ENCODE assay signal across 22 cellular contexts in genomic region chr5:51556833-51557232, GRCh38.
"Had no signal": no experiment of that assay in that cellular context is flagged by ENCODE, and none has a peak within 500 bp of the region (broad histone marks: within the 10 kb centered on the region; RNA-seq: fewer than 3 reads in every experiment).

No MANE protein-coding gene starts in this region.

- H3K27ac ChIP-seq: heart left ventricle, neutrophil, psoas muscle, spleen, stomach, thoracic aorta, transverse colon had no signal

- H3K4me1 ChIP-seq: heart left ventricle, psoas muscle, spleen, stomach, transverse colon had no signal

- H3K4me3 ChIP-seq: heart left ventricle, mucosa of descending colon, psoas muscle, spleen, stomach, thoracic aorta, transverse colon had no signal

- ATAC-seq: heart left ventricle; left lobe of liver; mucosa of descending colon; naive thymus-derived CD8-positive, alpha-beta T cell; psoas muscle; sciatic nerve had no signal

- H3K27me3 ChIP-seq: heart left ventricle, neutrophil, spleen, stomach, transverse colon had no signal

- H3K9me3 ChIP-seq: mucosa of descending colon, psoas muscle, thoracic aorta, transverse colon had no signal

- H3K36me3 ChIP-seq: heart left ventricle, neutrophil, spleen, stomach, thoracic aorta, transverse colon had no signal

- DNase-seq: dermis blood vessel endothelial cell; erythroblast; foreskin melanocyte; heart left ventricle; hippocampal formation; mammary epithelial cell; mucosa of descending colon; naive thymus-derived CD8-positive, alpha-beta T cell; psoas muscle; retina; spleen; stimulated activated CD4-positive, alpha-beta T cell treated with anti-CD3 and anti-CD28 coated beads, Interleukin-15, amount 100 ng/mL, for 24 hours; stimulated activated CD4-positive, alpha-beta T cell treated with anti-CD3 and anti-CD28 coated beads, Interleukin-1b, Interleukin-23, amount 100 ng/mL, for 48 hours; stimulated activated CD4-positive, alpha-beta T cell treated with anti-CD3 and anti-CD28 coated beads, Interleukin-4, amount 100 ng/mL, for 24 hours; stimulated activated naive CD4-positive, alpha-beta T cell; stomach; substantia nigra; transverse colon had no signal
